ENCODE assay signal across 1 cellular context in genomic region chr4:176320340-176320975, GRCh38.
TF ChIP-seq lines count a peak whose summit lies in the region.

No MANE protein-coding gene starts in this region.

TF ChIP-seq in HEK293, 187 proteins besides CTCF, POLR2A, EP300 and RAD21 (continued from another document):
- no peak for TF ChIP-seq INSM2 (tag by site-specific recombination; IDR thresholded peaks at IDR 0.05)
- TF ChIP-seq ZBTB20 (tag by site-specific recombination; IDR thresholded peaks at IDR 0.05) = peak; percentile 57
- TF ChIP-seq ZNF423 (tag by site-specific recombination; IDR thresholded peaks at IDR 0.05) = no peak
- TF ChIP-seq ZFHX2 (tag by site-specific recombination; conservative IDR thresholded peaks at IDR 0.05) = peak; percentile 48
- TF ChIP-seq ZNF221 (tag by site-specific recombination; IDR thresholded peaks at IDR 0.05; ENCODE audit: borderline replicate concordance) = no peak
- no peak; the same call in 1 of the 2 replicates for TF ChIP-seq ZNF600 (tag by site-specific recombination; IDR thresholded peaks at IDR 0.05)
- TF ChIP-seq, protein P1, sequence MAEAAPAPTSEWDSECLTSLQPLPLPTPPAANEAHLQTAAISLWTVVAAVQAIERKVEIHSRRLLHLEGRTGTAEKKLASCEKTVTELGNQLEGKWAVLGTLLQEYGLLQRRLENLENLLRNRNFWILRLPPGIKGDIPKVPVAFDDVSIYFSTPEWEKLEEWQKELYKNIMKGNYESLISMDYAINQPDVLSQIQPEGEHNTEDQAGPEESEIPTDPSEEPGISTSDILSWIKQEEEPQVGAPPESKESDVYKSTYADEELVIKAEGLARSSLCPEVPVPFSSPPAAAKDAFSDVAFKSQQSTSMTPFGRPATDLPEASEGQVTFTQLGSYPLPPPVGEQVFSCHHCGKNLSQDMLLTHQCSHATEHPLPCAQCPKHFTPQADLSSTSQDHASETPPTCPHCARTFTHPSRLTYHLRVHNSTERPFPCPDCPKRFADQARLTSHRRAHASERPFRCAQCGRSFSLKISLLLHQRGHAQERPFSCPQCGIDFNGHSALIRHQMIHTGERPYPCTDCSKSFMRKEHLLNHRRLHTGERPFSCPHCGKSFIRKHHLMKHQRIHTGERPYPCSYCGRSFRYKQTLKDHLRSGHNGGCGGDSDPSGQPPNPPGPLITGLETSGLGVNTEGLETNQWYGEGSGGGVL (tag by site-specific recombination; IDR thresholded peaks at IDR 0.05) = no peak
- no peak for TF ChIP-seq FEZF1 (tag by site-specific recombination; IDR thresholded peaks at IDR 0.05)
- no peak for TF ChIP-seq ZNF777 (tag by site-specific recombination; IDR thresholded peaks at IDR 0.05; ENCODE audit: borderline replicate concordance)
- TF ChIP-seq ZNF239 (tag by site-specific recombination; IDR thresholded peaks at IDR 0.05) = no peak
- TF ChIP-seq SP2 (tag by site-specific recombination; IDR thresholded peaks at IDR 0.05) = peak; percentile 67
- TF ChIP-seq ZNF558 (tag by site-specific recombination; IDR thresholded peaks at IDR 0.05) = no peak
- TF ChIP-seq ZNF626 (tag by site-specific recombination; IDR thresholded peaks at IDR 0.05) = no peak
- TF ChIP-seq ZBTB26 (tag by site-specific recombination; optimal IDR thresholded peaks at IDR 0.05) = peak; percentile 30
